In genomic region chr3:124620600-124621063, GRCh38 we compare ENCODE assay signal across 1 cellular context.
A peak's percentile ranks its signal among the peaks of the same experiment; 100 is the strongest.
TF ChIP-seq lines count a peak whose summit lies in the region.

No MANE protein-coding gene starts in this region.

TF ChIP-seq in K562, 482 proteins besides CTCF, POLR2A, EP300 and RAD21 (continued from another document and continues in another):
- TF ChIP-seq CHD2 (IDR thresholded peaks at IDR 0.05; ENCODE audit: low read depth, low read length) (no peak), SRSF9 (IDR thresholded peaks at IDR 0.05; ENCODE audit: borderline replicate concordance, low read depth, low read length) (no peak), ATF6 (CRISPR knock-in tag; IDR thresholded peaks at IDR 0.05) (no peak), ETV6 (IDR thresholded peaks at IDR 0.05; ENCODE audit: borderline replicate concordance in 1 of 2, low read depth in 2 of 2, low read length in 1 of 2) (peak; percentile 76 to 89; a peak in 3 of 4 replicates), ETV6 (CRISPR knock-in tag; IDR thresholded peaks at IDR 0.05; ENCODE audit: borderline replicate concordance) (no peak), ZNF717 (CRISPR knock-in tag; IDR thresholded peaks at IDR 0.05) (no peak), CBX2 (IDR thresholded peaks at IDR 0.05; ENCODE audit: insufficient read depth, low read length, poor library complexity, severe bottlenecking) (no peak), NONO (IDR thresholded peaks at IDR 0.05; ENCODE audit: low read depth in 2 of 2, low read length in 1 of 2) (no peak), ETS1 (conservative IDR thresholded peaks at IDR 0.05; ENCODE audit: control insufficient read depth, low read depth, low read length) (peak; percentile 47; the same call in 1 of the 2 replicates), ZNF644 (tag; IDR thresholded peaks at IDR 0.05; ENCODE audit: low read depth) (no peak), ZNF354B (CRISPR knock-in tag; IDR thresholded peaks at IDR 0.05) (no peak), RUNX1 (IDR thresholded peaks at IDR 0.05; ENCODE audit: low read depth) (no peak), PHF8 (IDR thresholded peaks at IDR 0.05; ENCODE audit: borderline replicate concordance, low read length) (peak; percentile 22; the same call in 1 of the 2 replicates), GTF2E2 (tag; IDR thresholded peaks at IDR 0.05) (no peak), SLC30A9 (CRISPR knock-in tag; IDR thresholded peaks at IDR 0.05) (no peak), ZNF655 (CRISPR knock-in tag; IDR thresholded peaks at IDR 0.05) (no peak), RB1 (IDR thresholded peaks at IDR 0.05; ENCODE audit: low read depth) (no peak), PHTF2 (CRISPR knock-in tag; IDR thresholded peaks at IDR 0.05) (no peak), FOXO4 (CRISPR knock-in tag; IDR thresholded peaks at IDR 0.05) (no peak), NFYB (IDR thresholded peaks at IDR 0.05; ENCODE audit: extremely low read depth, insufficient read length) (no peak), HCFC1 (IDR thresholded peaks at IDR 0.05; ENCODE audit: low read depth, low read length) (no peak), SMARCA4 (IDR thresholded peaks at IDR 0.05) (peak; percentile 94), HMGXB4 (CRISPR knock-in tag; IDR thresholded peaks at IDR 0.05) (no peak), RBBP5 (IDR thresholded peaks at IDR 0.05; ENCODE audit: borderline replicate concordance, insufficient read depth, low read length, poor library complexity, severe bottlenecking) (no peak), GMEB1 (CRISPR knock-in tag; IDR thresholded peaks at IDR 0.05) (no peak), ZNF561 (CRISPR knock-in tag; conservative IDR thresholded peaks at IDR 0.05) (no peak), RERE (CRISPR knock-in tag; IDR thresholded peaks at IDR 0.05; ENCODE audit: borderline replicate concordance) (no peak), GTF2F1 (IDR thresholded peaks at IDR 0.05; ENCODE audit: low read depth, low read length) (no peak), GABPB2 (CRISPR knock-in tag; conservative IDR thresholded peaks at IDR 0.05) (no peak), HBP1 (CRISPR knock-in tag; IDR thresholded peaks at IDR 0.05) (no peak), CHCHD3 (CRISPR knock-in tag; IDR thresholded peaks at IDR 0.05) (no peak), TFAM (CRISPR knock-in tag; conservative IDR thresholded peaks at IDR 0.05) (no peak), L3MBTL2 (IDR thresholded peaks at IDR 0.05) (peak; percentile 52), ERF (CRISPR knock-in tag; IDR thresholded peaks at IDR 0.05) (no peak), NKRF (IDR thresholded peaks at IDR 0.05; ENCODE audit: borderline replicate concordance) (no peak), NBN (IDR thresholded peaks at IDR 0.05; ENCODE audit: low read depth) (peak; percentile 75), SMAD4 (CRISPR knock-in tag; conservative IDR thresholded peaks at IDR 0.05) (peak; percentile 92), SMARCE1 (IDR thresholded peaks at IDR 0.05) (peak; percentile 94), DEAF1 (CRISPR knock-in tag; IDR thresholded peaks at IDR 0.05) (no peak), TEAD4 (IDR thresholded peaks at IDR 0.05; ENCODE audit: low read length) (peak; percentile 83), TEAD4 (CRISPR knock-in tag; IDR thresholded peaks at IDR 0.05; ENCODE audit: borderline replicate concordance) (no peak), TGIF2 (CRISPR knock-in tag; IDR thresholded peaks at IDR 0.05) (no peak), NFATC3 (IDR thresholded peaks at IDR 0.05) (no peak), SMAD3 (CRISPR knock-in tag; conservative IDR thresholded peaks at IDR 0.05) (no peak), KAT8 (IDR thresholded peaks at IDR 0.05; ENCODE audit: low read depth) (no peak), EWSR1 (IDR thresholded peaks at IDR 0.05; ENCODE audit: borderline replicate concordance, low read depth, partially characterized antibody) (no peak), ZNF143 (CRISPR knock-in tag; IDR thresholded peaks at IDR 0.05) (no peak)
